17 cellular contexts compared by ENCODE assay signal in genomic region chr1:62336638-62337534, GRCh38. TPM values are rescaled to one million over a fixed set of nuclear protein-coding genes. Genes with fewer than 3 reads are reported as not detected.
DNase-seq lines count a peak whose midpoint lies in the region; ATAC-seq, FAIRE-seq and TF ChIP-seq lines count a peak whose summit lies in the region.
"Had no signal": no experiment of that assay in that cellular context is flagged by ENCODE, and none has a peak within 500 bp of the region (broad histone marks: within the 10 kb centered on the region; RNA-seq: fewer than 3 reads in every experiment).

No MANE protein-coding gene starts in this region.

- H3K27ac ChIP-seq in HUES48 (ENCODE audit: low read depth, low read length) (peak overlapping the region; percentile 9), kidney (ENCODE audit: low read depth in 2 of 2, low read length in 2 of 2) (peak overlapping the region; percentile 83 to 92), substantia nigra (ENCODE audit: low read depth, low read length, poor library complexity, severe bottlenecking) (no peak overlapping the region)
- H3K27ac ChIP-seq: uterus, VCaP had no signal

- no peak for FAIRE-seq in kidney (lab: Jason Lieb, UNC)
- FAIRE-seq: RCC 7860 had no signal

- H3K4me3 ChIP-seq in HUES48 (ENCODE audit: low read depth, low read length): no peak overlapping the region
- no peak overlapping the region for H3K4me3 ChIP-seq in epithelial cell of esophagus (ENCODE audit: low read length)
- peak overlapping the region in 1 of 2 donors; percentile 9 for H3K4me3 ChIP-seq in kidney (ENCODE audit: low read length in 2 of 2)
- H3K4me3 ChIP-seq: uterus had no signal

- no peak overlapping the region for H3K9ac ChIP-seq in HUES48 (ENCODE audit: low read depth, low read length)
- no peak overlapping the region for H3K9ac ChIP-seq in kidney (ENCODE audit: low read length in 2 of 2)

- H3K9me3 ChIP-seq in HUES48 (ENCODE audit: control insufficient read depth, insufficient read depth, low read length): no peaks in the 10 kb centered on the region
- no peaks in the 10 kb centered on the region for H3K9me3 ChIP-seq in kidney (ENCODE audit: control insufficient read depth in 1 of 2, low read length in 2 of 2)
- H3K9me3 ChIP-seq: uterus had no signal

- no peaks in the 10 kb centered on the region for H3K27me3 ChIP-seq in HUES48 (ENCODE audit: control insufficient read depth, insufficient read depth, low read length)
- H3K27me3 ChIP-seq: uterus had no signal

- no peaks in the 10 kb centered on the region for H3K36me3 ChIP-seq in HUES48 (ENCODE audit: control insufficient read depth, insufficient read depth, low read length)
- H3K36me3 ChIP-seq in kidney (ENCODE audit: control insufficient read depth in 1 of 2, insufficient read depth in 2 of 2, low read length in 2 of 2): no peaks in the 10 kb centered on the region
- H3K36me3 ChIP-seq: uterus had no signal

- H3K4me1 ChIP-seq in HUES48 (ENCODE audit: control insufficient read depth, insufficient read depth, low read length): peaks cover 16% of the 10 kb centered on the region
- peaks cover 0 to 14% of the 10 kb centered on the region in 2 donors for H3K4me1 ChIP-seq in kidney (ENCODE audit: control insufficient read depth in 1 of 2, insufficient read depth in 1 of 2, low read depth in 1 of 2, low read length in 2 of 2)

- intact Hi-C loops in kidney (cut with DNase I) (no loop called here), posterior vena cava (cut with DNase I) (no loop called here)

- DNase-seq in epithelial cell of esophagus (ENCODE audit: low read depth): peak; percentile 51
- DNase-seq in kidney: no peak
- peak; percentile 78 for DNase-seq in posterior vena cava (ENCODE audit: low spot score)
- no peak for DNase-seq in substantia nigra (lab: John Stamatoyannopoulos, UW)
- DNase-seq in cortex of kidney (lab: John Stamatoyannopoulos, UW): no peak
- no peak for DNase-seq in HK-2 (ENCODE audit: unreplicated experiment)
- DNase-seq: erythroblast, natural killer cell, NCI-H82, uterus had no signal

- no peak for TF ChIP-seq CTCF in epithelial cell of esophagus (IDR thresholded peaks at IDR 0.05; ENCODE audit: insufficient read depth, low read depth, low read length, missing control alignments)
- TF ChIP-seq CTCF in kidney (IDR thresholded peaks at IDR 0.05; ENCODE audit: borderline replicate concordance, extremely low read depth, insufficient read depth): no peak

- ATAC-seq in GM18868 (IDR thresholded peaks at IDR 0.05; ENCODE audit: unreplicated experiment): no peak
- ATAC-seq: natural killer cell; stimulated activated memory B cell treated with anti-CD40 and anti-IgM and Interleukin-4, amounts not matched to agents 10 μg/mL and 1 μg/mL and 100 μg/mL, for 72 hours had no signal

RNA-seq across cellular contexts. Expression of gene KANK4, which starts 17.7 kb away (rescaled TPM):
- total RNA-seq in kidney: 0.50 TPM
- 0.28 TPM for polyA plus RNA-seq in kidney (ENCODE audit: insufficient read depth, low read depth, low replicate concordance)
- total RNA-seq in posterior vena cava: under 1 TPM; 0.19 to 0.37 TPM
- total RNA-seq: activated T-helper 2 cell treated with anti-CD3 and anti-CD28 coated beads, Interferon-gamma antibody, Interleukin-2, Interleukin-4, amounts not matched to agents 10 μg/mL and 5 μg/mL and 100 μg/mL, durations not matched to agents 14 hours and 24 hours and 36 hours; natural killer cell had no signal
- polyA plus RNA-seq: AG04450 had no signal

Comparison
In these comparisons a context has a peak if more than half of its experiments do, and no peak if none do; other contexts are left out.
1. DNase-seq: peak in epithelial cell of esophagus (single experiment) and posterior vena cava (single experiment); none in kidney (single experiment), substantia nigra (0 of 49), cortex of kidney (single experiment) and HK-2 (single experiment).